27 cellular contexts compared by ENCODE assay signal in genomic region chr2:68341583-68341982, GRCh38.
"Had no signal": no experiment of that assay in that cellular context is flagged by ENCODE, and none has a peak within 500 bp of the region (broad histone marks: within the 10 kb centered on the region; RNA-seq: fewer than 3 reads in every experiment).

No MANE protein-coding gene starts in this region.

- H2AFZ ChIP-seq: parathyroid adenoma had no signal

- H3K9me3 Mint-ChIP-seq: activated CD4-positive, alpha-beta memory T cell treated with anti-CD3 and anti-CD28 coated beads, Interleukin-2, amount 10 ng/mL, durations not matched to agents 7 days and 5 days; activated CD4-positive, alpha-beta T cell treated with anti-CD3 and anti-CD28 coated beads, Interleukin-2, amount 10 ng/mL, durations not matched to agents 7 days and 5 days; activated naive CD4-positive, alpha-beta T cell treated with anti-CD3 and anti-CD28 coated beads, Interleukin-2, amount 50 U/mL, for 24 hours; activated naive CD8-positive, alpha-beta T cell treated with anti-CD3 and anti-CD28 coated beads, Interleukin-2, amount 50 U/mL, for 24 hours; activated T-cell treated with anti-CD3 and anti-CD28 coated beads, Interleukin-2, amount 50 U/mL, for 24 hours; activated T-helper 17 cell treated with anti-CD3 and anti-CD28 coated beads, Interleukin-2, amount 50 U/mL, for 72 hours; endodermal cell; immature natural killer cell; stimulated activated naive B cell treated with anti-CD40 and anti-IgM and Interleukin-4, amounts not matched to agents 10 μg/mL and 1 μg/mL and 100 μg/mL, for 72 hours had no signal

- H3K4me1 ChIP-seq: parathyroid adenoma, right atrium auricular region, suprapubic skin, tibial artery, upper lobe of right lung had no signal

- DNase-seq: activated CD4-positive, alpha-beta memory T cell treated with anti-CD3 and anti-CD28 coated beads, Interleukin-2, amount 10 ng/mL, durations not matched to agents 7 days and 5 days; activated CD4-positive, alpha-beta T cell treated with anti-CD3 and anti-CD28 coated beads for 1 hour; activated CD4-positive, alpha-beta T cell treated with anti-CD3 and anti-CD28 coated beads, Interleukin-2, amount 10 ng/mL, durations not matched to agents 7 days and 5 days; activated CD8-positive, alpha-beta memory T cell treated with anti-CD3 and anti-CD28 coated beads, Interleukin-2, amount 50 U/mL, for 48 hours; activated naive CD8-positive, alpha-beta T cell treated with anti-CD3 and anti-CD28 coated beads, Interleukin-2, amount 50 U/mL, for 24 hours; activated T-cell treated with anti-CD3 and anti-CD28 coated beads, Interleukin-2, amount 50 U/mL, for 24 hours; cortex of kidney; endodermal cell; foreskin fibroblast; heart left ventricle; immature natural killer cell; kidney; midbrain; naive thymus-derived CD4-positive, alpha-beta T cell; occipital lobe; stimulated activated CD4-positive, alpha-beta T cell treated with anti-CD3 and anti-CD28 coated beads, Interleukin-15, amount 100 ng/mL, for 24 hours; stimulated activated CD4-positive, alpha-beta T cell treated with anti-CD3 and anti-CD28 coated beads, Interleukin-2, amount 100 ng/mL, for 24 hours; stimulated activated naive B cell treated with anti-CD40 and anti-IgM and Interleukin-4, amounts not matched to agents 10 μg/mL and 1 μg/mL and 100 μg/mL, for 72 hours; tibial artery; upper lobe of right lung had no signal

- H3K9me3 ChIP-seq: heart left ventricle, right atrium auricular region, suprapubic skin, tibial artery, upper lobe of right lung had no signal

- H3K4me1 Mint-ChIP-seq: activated CD4-positive, alpha-beta memory T cell treated with anti-CD3 and anti-CD28 coated beads, Interleukin-2, amount 10 ng/mL, durations not matched to agents 7 days and 5 days; activated CD4-positive, alpha-beta T cell treated with anti-CD3 and anti-CD28 coated beads, Interleukin-2, amount 10 ng/mL, durations not matched to agents 7 days and 5 days; activated naive CD4-positive, alpha-beta T cell treated with anti-CD3 and anti-CD28 coated beads, Interleukin-2, amount 50 U/mL, for 24 hours; activated naive CD8-positive, alpha-beta T cell treated with anti-CD3 and anti-CD28 coated beads, Interleukin-2, amount 50 U/mL, for 24 hours; activated T-helper 17 cell treated with anti-CD3 and anti-CD28 coated beads, Interleukin-2, amount 50 U/mL, for 72 hours; endodermal cell; immature natural killer cell had no signal

- H3K27ac ChIP-seq: heart left ventricle, parathyroid adenoma, right atrium auricular region, suprapubic skin, tibial artery, upper lobe of right lung had no signal

- H3K36me3 ChIP-seq: heart left ventricle, right atrium auricular region, suprapubic skin, tibial artery, upper lobe of right lung had no signal

- H3K36me3 Mint-ChIP-seq: activated naive CD4-positive, alpha-beta T cell treated with anti-CD3 and anti-CD28 coated beads, Interleukin-2, amount 50 U/mL, for 24 hours; immature natural killer cell; naive thymus-derived CD4-positive, alpha-beta T cell; stimulated activated naive B cell treated with anti-CD40 and anti-IgM and Interleukin-4, amounts not matched to agents 10 μg/mL and 1 μg/mL and 100 μg/mL, for 72 hours; WTC11 had no signal

- H3K79me2 ChIP-seq: parathyroid adenoma had no signal

- ATAC-seq: activated naive CD8-positive, alpha-beta T cell treated with anti-CD3 and anti-CD28 coated beads, Interleukin-2, amount 50 U/mL, for 24 hours; activated T-helper 17 cell treated with anti-CD3 and anti-CD28 coated beads, Interleukin-2, amount 50 U/mL, for 72 hours; esophagus mucosa; heart left ventricle; naive thymus-derived CD4-positive, alpha-beta T cell; stimulated activated naive B cell treated with anti-CD40 and anti-IgM and Interleukin-4, amounts not matched to agents 10 μg/mL and 1 μg/mL and 100 μg/mL, for 72 hours; upper lobe of right lung; WTC11 had no signal

- H3K4me3 Mint-ChIP-seq: activated CD4-positive, alpha-beta memory T cell treated with anti-CD3 and anti-CD28 coated beads, Interleukin-2, amount 10 ng/mL, durations not matched to agents 7 days and 5 days; activated CD4-positive, alpha-beta T cell treated with anti-CD3 and anti-CD28 coated beads, Interleukin-2, amount 10 ng/mL, durations not matched to agents 7 days and 5 days; activated naive CD4-positive, alpha-beta T cell treated with anti-CD3 and anti-CD28 coated beads, Interleukin-2, amount 50 U/mL, for 24 hours; activated naive CD8-positive, alpha-beta T cell treated with anti-CD3 and anti-CD28 coated beads, Interleukin-2, amount 50 U/mL, for 24 hours; activated T-cell treated with anti-CD3 and anti-CD28 coated beads, Interleukin-2, amount 50 U/mL, for 24 hours; activated T-helper 17 cell treated with anti-CD3 and anti-CD28 coated beads, Interleukin-2, amount 50 U/mL, for 72 hours; endodermal cell; immature natural killer cell; naive thymus-derived CD4-positive, alpha-beta T cell; stimulated activated naive B cell treated with anti-CD40 and anti-IgM and Interleukin-4, amounts not matched to agents 10 μg/mL and 1 μg/mL and 100 μg/mL, for 72 hours; WTC11 had no signal

- H3K27ac Mint-ChIP-seq: activated CD4-positive, alpha-beta memory T cell treated with anti-CD3 and anti-CD28 coated beads, Interleukin-2, amount 10 ng/mL, durations not matched to agents 7 days and 5 days; activated CD4-positive, alpha-beta T cell treated with anti-CD3 and anti-CD28 coated beads, Interleukin-2, amount 10 ng/mL, durations not matched to agents 7 days and 5 days; activated naive CD4-positive, alpha-beta T cell treated with anti-CD3 and anti-CD28 coated beads, Interleukin-2, amount 50 U/mL, for 24 hours; activated naive CD8-positive, alpha-beta T cell treated with anti-CD3 and anti-CD28 coated beads, Interleukin-2, amount 50 U/mL, for 24 hours; activated T-cell treated with anti-CD3 and anti-CD28 coated beads, Interleukin-2, amount 50 U/mL, for 24 hours; activated T-helper 17 cell treated with anti-CD3 and anti-CD28 coated beads, Interleukin-2, amount 50 U/mL, for 72 hours; endodermal cell; naive thymus-derived CD4-positive, alpha-beta T cell; stimulated activated naive B cell treated with anti-CD40 and anti-IgM and Interleukin-4, amounts not matched to agents 10 μg/mL and 1 μg/mL and 100 μg/mL, for 72 hours; WTC11 had no signal

- H3K4me3 ChIP-seq: heart left ventricle, right atrium auricular region, suprapubic skin, tibial artery, upper lobe of right lung had no signal

- H3K27me3 ChIP-seq: right atrium auricular region, upper lobe of right lung had no signal

- H3K9ac ChIP-seq: parathyroid adenoma had no signal
